ENCODE assay signal across 8 cellular contexts in the genomic region with DNA sequence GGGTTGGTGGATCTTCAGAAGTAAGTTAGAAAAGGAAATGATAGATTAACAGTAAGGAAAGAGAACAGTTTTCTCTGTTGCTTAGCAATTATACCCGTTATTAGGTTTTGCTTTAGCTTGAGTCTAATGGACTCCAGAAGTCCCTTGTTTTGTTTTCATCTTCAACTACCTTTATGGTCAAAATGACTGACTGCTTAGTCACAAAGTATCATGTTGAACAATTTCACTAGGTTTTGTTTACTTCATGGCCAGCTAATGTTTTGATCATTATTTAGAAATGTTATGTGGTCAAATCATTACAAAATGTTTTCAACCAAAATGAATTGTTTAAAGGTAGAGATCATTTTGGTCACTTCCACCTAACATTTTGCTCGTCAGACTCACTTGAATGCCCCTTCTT. TPM values are rescaled to one million over a fixed set of nuclear protein-coding genes. Genes with fewer than 3 reads are reported as not detected.
DNase-seq lines count a peak whose midpoint lies in the region; ATAC-seq and TF ChIP-seq lines count a peak whose summit lies in the region.

No MANE protein-coding gene starts in this region.

- H3K4me1 ChIP-seq in GM23338 (ENCODE audit: insufficient read depth), result peaks cover 22% of the 10 kb centered on the region

- no peak for ATAC-seq in GM23338
- no peak for ATAC-seq in HG03095 (IDR thresholded peaks at IDR 0.05; ENCODE audit: unreplicated experiment)
- no peak for ATAC-seq in HG03565 (IDR thresholded peaks at IDR 0.05; ENCODE audit: unreplicated experiment)

- peaks cover 12% of the 10 kb centered on the region for H3K4me1 Mint-ChIP-seq in GM23338
- H3K4me1 Mint-ChIP-seq in activated CD4-positive, alpha-beta memory T cell treated with anti-CD3 and anti-CD28 coated beads, Interleukin-2, amount 10 ng/mL, durations not matched to agents 7 days and 5 days, result peaks cover 25% of the 10 kb centered on the region

- peak overlapping the region; percentile 96 for H3K4me3 ChIP-seq in AG04450 (ENCODE audit: low read depth, low read length)
- H3K4me3 ChIP-seq in GM23338, result peak overlapping the region; percentile 92

- peak overlapping the region; percentile 83 for H3K4me2 ChIP-seq in GM23338

- peaks cover 5% of the 10 kb centered on the region for H3K27me3 Mint-ChIP-seq in GM23338 (ENCODE audit: insufficient read depth, low read depth, poor library complexity)
- H3K27me3 Mint-ChIP-seq in activated CD4-positive, alpha-beta memory T cell treated with anti-CD3 and anti-CD28 coated beads, Interleukin-2, amount 10 ng/mL, durations not matched to agents 7 days and 5 days, result peaks cover 15% of the 10 kb centered on the region

- H3K27ac Mint-ChIP-seq in GM23338, result no peak overlapping the region
- H3K27ac Mint-ChIP-seq in activated CD4-positive, alpha-beta memory T cell treated with anti-CD3 and anti-CD28 coated beads, Interleukin-2, amount 10 ng/mL, durations not matched to agents 7 days and 5 days, result no peak overlapping the region

- H3K79me2 ChIP-seq in GM23338 (replicated peaks; ENCODE audit: insufficient read depth), result peaks cover 55% of the 10 kb centered on the region

- H3K36me3 Mint-ChIP-seq in GM23338 (ENCODE audit: low read depth), result peaks cover 18% of the 10 kb centered on the region
- H3K36me3 Mint-ChIP-seq in activated CD4-positive, alpha-beta memory T cell treated with anti-CD3 and anti-CD28 coated beads, Interleukin-2, amount 10 ng/mL, durations not matched to agents 7 days and 5 days (ENCODE audit: low read depth), result peaks cover 9% of the 10 kb centered on the region

- H4K20me1 ChIP-seq in GM23338 (replicated peaks; ENCODE audit: insufficient read depth), result 0 out of 2 replicates have a peak, but pooled peaks cover 3% of the 10 kb centered on the region

- no peak overlapping the region for H3K27ac ChIP-seq in AG04450 (ENCODE audit: low read depth, low read length)
- no peak overlapping the region for H3K27ac ChIP-seq in GM23338 (ENCODE audit: low read depth)

- no peaks in the 10 kb centered on the region for H3F3A ChIP-seq in GM23338 (replicated peaks; ENCODE audit: low read depth)

- peaks cover under 1% of the 10 kb centered on the region; the same call in 1 of the 2 replicates for H3K36me3 ChIP-seq in GM23338 (ENCODE audit: insufficient read depth)

- TF ChIP-seq CTCF in AG04450 (IDR thresholded peaks at IDR 0.05; ENCODE audit: low read depth, low read length) (no peak), GM23338 (conservative IDR thresholded peaks at IDR 0.05; ENCODE audit: low read depth in 2 of 2) (no peak)

- no peaks in the 10 kb centered on the region for H3K9me2 ChIP-seq in GM23338 (ENCODE audit: insufficient read depth)

- H2AFZ ChIP-seq in GM23338, result no peak overlapping the region

- H3K9me3 Mint-ChIP-seq in GM23338, result no peaks in the 10 kb centered on the region
- no peaks in the 10 kb centered on the region for H3K9me3 Mint-ChIP-seq in activated CD4-positive, alpha-beta memory T cell treated with anti-CD3 and anti-CD28 coated beads, Interleukin-2, amount 10 ng/mL, durations not matched to agents 7 days and 5 days

- H3K27me3 ChIP-seq in AG04450 (ENCODE audit: control insufficient read depth, insufficient read depth, low read length), result no peaks in the 10 kb centered on the region
- no peaks in the 10 kb centered on the region for H3K27me3 ChIP-seq in GM23338 (ENCODE audit: insufficient read depth)

- peak overlapping the region; percentile 95 for H3K4me3 Mint-ChIP-seq in GM23338
- H3K4me3 Mint-ChIP-seq in activated CD4-positive, alpha-beta memory T cell treated with anti-CD3 and anti-CD28 coated beads, Interleukin-2, amount 10 ng/mL, durations not matched to agents 7 days and 5 days, result peak overlapping the region; percentile 86

- H3K9me3 ChIP-seq in AG04450 (ENCODE audit: control insufficient read depth, insufficient read depth, low read length), result no peaks in the 10 kb centered on the region; the same call in 1 of the 2 replicates

- CTCF ChIA-PET in AG04450 (lab: Charles Lee), result interaction anchor here (0.8 kb wide), 1 partner anchor 158 kb away, joined by 4 read pairs; no protein-coding TSS in a partner anchor
- CTCF ChIA-PET in activated CD4-positive, alpha-beta memory T cell treated with anti-CD3 and anti-CD28 coated beads, Interleukin-2, amount 10 ng/mL, durations not matched to agents 7 days and 5 days (lab: Charles Lee), result no interaction called here

- DNase-seq in AG04450 (ENCODE audit: low read depth, low spot score) (peak; percentile 23), GM23338 (ENCODE audit: low spot score) (no peak), iris pigment epithelial cell (ENCODE audit: low read depth) (peak; percentile 69), HuH-7 (ENCODE audit: low spot score) (no peak), C1 segment of cervical spinal cord (lab: John Stamatoyannopoulos, UW) (no peak)
- DNase-seq in activated CD4-positive, alpha-beta memory T cell treated with anti-CD3 and anti-CD28 coated beads, Interleukin-2, amount 10 ng/mL, durations not matched to agents 7 days and 5 days, result no peak

- POLR2A ChIA-PET in AG04450 (lab: Yijun Ruan, JAX), result no interaction called here
- POLR2A ChIA-PET in activated CD4-positive, alpha-beta memory T cell treated with anti-CD3 and anti-CD28 coated beads, Interleukin-2, amount 10 ng/mL, durations not matched to agents 7 days and 5 days (lab: Charles Lee), result interaction anchor here (1.0 to 2.9 kb wide), 6 partner anchors 9 to 138 kb away, joined by 3 to 15 read pairs (median 4); partner anchors contain the start of gene LUC7L2

TF ChIP-seq in GM23338, 12 proteins besides CTCF, POLR2A, EP300 and RAD21:
- TF ChIP-seq STAT1 (IDR thresholded peaks at IDR 0.05; ENCODE audit: unreplicated experiment) (no peak), EZH2 (IDR thresholded peaks at IDR 0.05; ENCODE audit: low read depth, unreplicated experiment) (no peak), POLR2AphosphoS5 (IDR thresholded peaks at IDR 0.05; ENCODE audit: low read depth) (no peak), REST (IDR thresholded peaks at IDR 0.05; ENCODE audit: unreplicated experiment) (no peak), EZH2phosphoT487 (IDR thresholded peaks at IDR 0.05; ENCODE audit: unreplicated experiment) (no peak), ZNF114 (CRISPR knock-in tag; IDR thresholded peaks at IDR 0.05) (no peak)
- TF ChIP-seq, protein P1, sequence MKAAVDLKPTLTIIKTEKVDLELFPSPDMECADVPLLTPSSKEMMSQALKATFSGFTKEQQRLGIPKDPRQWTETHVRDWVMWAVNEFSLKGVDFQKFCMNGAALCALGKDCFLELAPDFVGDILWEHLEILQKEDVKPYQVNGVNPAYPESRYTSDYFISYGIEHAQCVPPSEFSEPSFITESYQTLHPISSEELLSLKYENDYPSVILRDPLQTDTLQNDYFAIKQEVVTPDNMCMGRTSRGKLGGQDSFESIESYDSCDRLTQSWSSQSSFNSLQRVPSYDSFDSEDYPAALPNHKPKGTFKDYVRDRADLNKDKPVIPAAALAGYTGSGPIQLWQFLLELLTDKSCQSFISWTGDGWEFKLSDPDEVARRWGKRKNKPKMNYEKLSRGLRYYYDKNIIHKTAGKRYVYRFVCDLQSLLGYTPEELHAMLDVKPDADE (IDR thresholded peaks at IDR 0.05), result no peak

RNA-seq across cellular contexts. Expression of gene UBN2, which starts 1.9 kb away (rescaled TPM):
- 3.3 and 4.7 TPM in 2 replicates for polyA plus RNA-seq in AG04450 (2011; rRNA removed)
- 5.4 and 8.6 TPM in 2 replicates for polyA minus RNA-seq in AG04450 (2011; rRNA and poly(A)+ RNA removed)
- 25.4 and 26.6 TPM in 2 replicates for total RNA-seq in GM23338 (2014; rRNA removed; shearing (Covaris generic))
- polyA plus RNA-seq in GM23338 (2016; fragmentation: Nextera tagmentation; extraction: Ambion mirVana), result 17.8 and 18.5 TPM in 2 replicates
- 10 to 100 TPM; 11.6 to 12.0 TPM for total RNA-seq in activated CD4-positive, alpha-beta memory T cell treated with anti-CD3 and anti-CD28 coated beads, Interleukin-2, amount 10 ng/mL, durations not matched to agents 7 days and 5 days

Comparison
In these comparisons a context has a peak if more than half of its experiments do, and no peak if none do; other contexts are left out.
1. DNase-seq: peak in AG04450 (single experiment) and iris pigment epithelial cell (single experiment); none in GM23338 (single experiment), activated CD4-positive, alpha-beta memory T cell treated with anti-CD3 and anti-CD28 coated beads, Interleukin-2, amount 10 ng/mL, durations not matched to agents 7 days and 5 days (single experiment), HuH-7 (single experiment) and C1 segment of cervical spinal cord (0 of 14).